In genomic region chr9:110933350-110934001, GRCh38 we compare ENCODE assay signal across 14 cellular contexts.
DNase-seq lines count a peak whose midpoint lies in the region; ATAC-seq, FAIRE-seq and TF ChIP-seq lines count a peak whose summit lies in the region.
"Had no signal": no experiment of that assay in that cellular context is flagged by ENCODE, and none has a peak within 500 bp of the region (broad histone marks: within the 10 kb centered on the region; RNA-seq: fewer than 3 reads in every experiment).

No MANE protein-coding gene starts in this region.

- no peak overlapping the region for H3K9ac ChIP-seq in BLaER1 treated with 17β-estradiol and CSF1 and Interleukin-3, amounts not matched to agents 10 nM and 100 nM
- no peak overlapping the region for H3K9ac ChIP-seq in astrocyte (ENCODE audit: low read length)

- peak overlapping the region; percentile 70 for H3K27ac Mint-ChIP-seq in astrocyte (ENCODE audit: unreplicated experiment)
- H3K27ac Mint-ChIP-seq in activated CD4-positive, alpha-beta T cell treated with anti-CD3 and anti-CD28 coated beads for 36 hours: no peak overlapping the region
- H3K27ac Mint-ChIP-seq: CD4-positive, CD25-positive, alpha-beta regulatory T cell had no signal

- TF ChIP-seq POLR2A in uterus (IDR thresholded peaks at IDR 0.05): no peak

- TF ChIP-seq CTCF in astrocyte (IDR thresholded peaks at IDR 0.05; ENCODE audit: insufficient read depth, low read depth, low read length): no peak
- TF ChIP-seq CTCF in uterus (IDR thresholded peaks at IDR 0.05): no peak

- peaks cover 13% of the 10 kb centered on the region for H3K79me2 ChIP-seq in astrocyte (ENCODE audit: insufficient read depth, low read length)

- H3K27ac ChIP-seq in BLaER1 treated with 17β-estradiol and CSF1 and Interleukin-3, amounts not matched to agents 10 nM and 100 nM: peak overlapping the region in 6 of 11 experiments; percentile 1 to 48 (median 29); a peak in 5 of 22 replicates
- H3K27ac ChIP-seq in astrocyte (ENCODE audit: low read depth, low read length): no peak overlapping the region
- H3K27ac ChIP-seq in uterus: no peak overlapping the region
- H3K27ac ChIP-seq: vagina had no signal

- POLR2A ChIA-PET in activated CD4-positive, alpha-beta T cell treated with anti-CD3 and anti-CD28 coated beads for 36 hours (lab: Charles Lee): no interaction called here

- no peaks in the 10 kb centered on the region for H3K27me3 Mint-ChIP-seq in astrocyte (ENCODE audit: low read depth, unreplicated experiment)
- H3K27me3 Mint-ChIP-seq in activated CD4-positive, alpha-beta T cell treated with anti-CD3 and anti-CD28 coated beads for 36 hours: no peaks in the 10 kb centered on the region
- H3K27me3 Mint-ChIP-seq: CD4-positive, CD25-positive, alpha-beta regulatory T cell had no signal

- peaks cover 0 to 56% (median 0%) of the 10 kb centered on the region in 11 experiments; a peak in 4 of 22 replicates for H3K27me3 ChIP-seq in BLaER1 treated with 17β-estradiol and CSF1 and Interleukin-3, amounts not matched to agents 10 nM and 100 nM
- H3K27me3 ChIP-seq in astrocyte (ENCODE audit: insufficient read depth, low read length): no peaks in the 10 kb centered on the region
- H3K27me3 ChIP-seq in uterus: no peaks in the 10 kb centered on the region
- H3K27me3 ChIP-seq: gastroesophageal sphincter, vagina had no signal

- peaks cover 0 to 24% (median 9%) of the 10 kb centered on the region in 11 experiments; a peak in 14 of 22 replicates for H3K9me3 ChIP-seq in BLaER1 treated with 17β-estradiol and CSF1 and Interleukin-3, amounts not matched to agents 10 nM and 100 nM (replicated peaks in 1 of 11)
- H3K9me3 ChIP-seq in astrocyte (ENCODE audit: insufficient read depth, low read depth, low read length) (no peaks in the 10 kb centered on the region), uterus (no peaks in the 10 kb centered on the region)
- H3K9me3 ChIP-seq: gastroesophageal sphincter, vagina had no signal

- H3K4me1 ChIP-seq in BLaER1 treated with 17β-estradiol and CSF1 and Interleukin-3, amounts not matched to agents 10 nM and 100 nM: peaks cover 8 to 32% (median 16%) of the 10 kb centered on the region in 10 experiments
- H3K4me1 ChIP-seq in astrocyte (ENCODE audit: insufficient read depth, low read length) (peaks cover 7% of the 10 kb centered on the region), uterus (no peaks in the 10 kb centered on the region)

- H3K4me2 ChIP-seq in BLaER1 treated with 17β-estradiol and CSF1 and Interleukin-3, amounts not matched to agents 10 nM and 100 nM: peak overlapping the region in 10 of 11 experiments; percentile 7 to 54 (median 42); a peak in 13 of 22 replicates
- H3K4me2 ChIP-seq in astrocyte (ENCODE audit: low read length): no peak overlapping the region

- no peaks in the 10 kb centered on the region for H4K20me1 ChIP-seq in BLaER1 treated with 17β-estradiol and CSF1 and Interleukin-3, amounts not matched to agents 10 nM and 100 nM
- no peaks in the 10 kb centered on the region for H4K20me1 ChIP-seq in astrocyte (ENCODE audit: insufficient read depth, low read length)

- CTCF ChIA-PET in activated CD4-positive, alpha-beta T cell treated with anti-CD3 and anti-CD28 coated beads for 36 hours (lab: Charles Lee): interaction anchor here (0.6 kb wide), 1 partner anchor 58 kb away, joined by 3 read pairs; no protein-coding TSS in a partner anchor

- H2AFZ ChIP-seq in astrocyte (ENCODE audit: low read depth, low read length): no peak overlapping the region

- peaks cover 3% of the 10 kb centered on the region for H3K9me3 Mint-ChIP-seq in astrocyte (ENCODE audit: unreplicated experiment)
- H3K9me3 Mint-ChIP-seq in activated CD4-positive, alpha-beta T cell treated with anti-CD3 and anti-CD28 coated beads for 36 hours (ENCODE audit: low read depth): no peaks in the 10 kb centered on the region

- no peak overlapping the region for H3K4me3 Mint-ChIP-seq in astrocyte (ENCODE audit: unreplicated experiment)
- H3K4me3 Mint-ChIP-seq in activated CD4-positive, alpha-beta T cell treated with anti-CD3 and anti-CD28 coated beads for 36 hours: no peak overlapping the region
- H3K4me3 Mint-ChIP-seq: CD4-positive, CD25-positive, alpha-beta regulatory T cell had no signal

- no peak for DNase-seq in astrocyte (ENCODE audit: low read depth)
- no peak for DNase-seq in COLO829 (ENCODE audit: low spot score)
- DNase-seq in GM19239 (ENCODE audit: insufficient read length, low spot score): no peak
- no peak for DNase-seq in activated CD4-positive, alpha-beta T cell treated with anti-CD3 and anti-CD28 coated beads for 36 hours
- no peak for DNase-seq in uterus
- DNase-seq: activated CD4-positive, alpha-beta T cell treated with anti-CD3 and anti-CD28 coated beads for 48 hours; stimulated activated CD4-positive, alpha-beta T cell treated with anti-CD3 and anti-CD28 coated beads, Interleukin-2, amount 100 ng/mL, for 24 hours had no signal

- FAIRE-seq in astrocyte (lab: Jason Lieb, UNC): peak; percentile 9
- FAIRE-seq in GM19239 (lab: Jason Lieb, UNC): no peak
- FAIRE-seq: K562 had no signal

- H3K4me3 ChIP-seq in BLaER1 treated with 17β-estradiol and CSF1 and Interleukin-3, amounts not matched to agents 10 nM and 100 nM: no peak overlapping the region
- H3K4me3 ChIP-seq in astrocyte (ENCODE audit: insufficient read depth, low read depth, low read length): no peak overlapping the region
- no peak overlapping the region for H3K4me3 ChIP-seq in uterus
- H3K4me3 ChIP-seq: gastroesophageal sphincter, K562, vagina had no signal

- H3K4me1 Mint-ChIP-seq in astrocyte (ENCODE audit: low read depth, unreplicated experiment): peaks cover 22% of the 10 kb centered on the region
- H3K4me1 Mint-ChIP-seq in activated CD4-positive, alpha-beta T cell treated with anti-CD3 and anti-CD28 coated beads for 36 hours: no peaks in the 10 kb centered on the region
- H3K4me1 Mint-ChIP-seq: CD4-positive, CD25-positive, alpha-beta regulatory T cell had no signal

- intact Hi-C loops in activated CD4-positive, alpha-beta T cell treated with anti-CD3 and anti-CD28 coated beads for 36 hours (cut with DNase I, micrococcal nuclease): no loop called here
- intact Hi-C loops in uterus (cut with DNase I; ENCODE audit: low total_unique reads): no loop called here

- no peaks in the 10 kb centered on the region for H3K36me3 ChIP-seq in BLaER1 treated with 17β-estradiol and CSF1 and Interleukin-3, amounts not matched to agents 10 nM and 100 nM
- H3K36me3 ChIP-seq in astrocyte (ENCODE audit: insufficient read depth, low read length): no peaks in the 10 kb centered on the region
- H3K36me3 ChIP-seq in uterus: no peaks in the 10 kb centered on the region
- H3K36me3 ChIP-seq: gastroesophageal sphincter, vagina had no signal

- peak; percentile 75 for ATAC-seq in GM19438 (IDR thresholded peaks at IDR 0.05; ENCODE audit: low read depth, unreplicated experiment)
- ATAC-seq in HG03060 (IDR thresholded peaks at IDR 0.05; ENCODE audit: low read depth, unreplicated experiment): peak; percentile 61
- no peak for ATAC-seq in activated CD4-positive, alpha-beta T cell treated with anti-CD3 and anti-CD28 coated beads for 36 hours
- ATAC-seq: gastroesophageal sphincter, K562 had no signal

- H3K36me3 Mint-ChIP-seq in astrocyte (ENCODE audit: low read depth, unreplicated experiment): peaks cover 11% of the 10 kb centered on the region
- no peaks in the 10 kb centered on the region for H3K36me3 Mint-ChIP-seq in activated CD4-positive, alpha-beta T cell treated with anti-CD3 and anti-CD28 coated beads for 36 hours (ENCODE audit: low read depth)
- H3K36me3 Mint-ChIP-seq: CD4-positive, CD25-positive, alpha-beta regulatory T cell had no signal

Comparison
In these comparisons a context has a peak if more than half of its experiments do, and no peak if none do; other contexts are left out.
1. H3K27ac ChIP-seq: peak in BLaER1 treated with 17β-estradiol and CSF1 and Interleukin-3, amounts not matched to agents 10 nM and 100 nM (6 of 11); none in astrocyte (single experiment) and uterus (0 of 2).